In the genomic region with DNA sequence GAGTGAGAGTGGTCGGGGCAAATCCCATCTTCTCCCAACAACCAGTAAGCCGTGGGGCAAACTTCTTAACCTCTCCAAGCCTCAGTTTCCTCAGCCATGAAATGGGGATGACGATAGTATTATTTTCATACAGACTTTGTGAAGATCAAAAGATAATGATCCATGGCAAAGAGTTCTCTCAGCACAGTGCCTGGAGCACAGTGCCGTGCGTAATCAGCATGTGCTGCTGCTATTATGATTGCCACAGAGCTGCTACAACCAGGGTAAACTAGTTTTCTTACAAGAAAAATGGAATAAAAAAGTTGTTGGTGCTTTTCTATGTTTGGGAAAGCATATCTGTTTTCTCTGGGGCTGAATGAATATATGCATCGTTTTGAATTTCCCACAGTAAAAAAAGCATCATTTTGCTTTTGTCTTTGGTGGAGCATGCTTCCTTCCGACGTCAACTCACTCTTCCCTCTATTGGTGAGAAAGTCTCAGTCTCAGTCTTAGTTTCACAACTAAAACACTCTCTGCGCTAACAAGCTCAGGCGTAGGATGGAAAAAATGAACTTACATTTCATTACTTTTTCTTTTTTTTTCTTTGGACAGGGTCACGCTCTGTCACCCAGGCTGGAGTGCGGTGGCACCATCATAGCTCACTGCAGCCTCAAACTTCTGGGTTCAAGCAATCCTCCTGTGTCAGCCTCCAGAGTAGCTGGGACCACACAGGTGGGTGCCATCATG, we compare ENCODE assay signal across 9 cellular contexts. TPM values are rescaled to one million over a fixed set of nuclear protein-coding genes. Genes with fewer than 3 reads are reported as not detected.
DNase-seq lines count a peak whose midpoint lies in the region; ATAC-seq and TF ChIP-seq lines count a peak whose summit lies in the region.
"Had no signal": no experiment of that assay in that cellular context is flagged by ENCODE, and none has a peak within 500 bp of the region (broad histone marks: within the 10 kb centered on the region; RNA-seq: fewer than 3 reads in every experiment).

No MANE protein-coding gene starts in this region.

- H3K36me3 Mint-ChIP-seq in activated T-cell treated with anti-CD3 and anti-CD28 coated beads, Interleukin-2, amount 50 U/mL, for 24 hours (ENCODE audit: low read depth): no peaks in the 10 kb centered on the region

- ATAC-seq in GM18868 (IDR thresholded peaks at IDR 0.05; ENCODE audit: unreplicated experiment): peak; percentile 46
- peak; percentile 44 for ATAC-seq in HG02970 (IDR thresholded peaks at IDR 0.05; ENCODE audit: low FRiP score, unreplicated experiment)
- no peak for ATAC-seq in HG03139 (IDR thresholded peaks at IDR 0.05; ENCODE audit: unreplicated experiment)

- peaks cover 30 to 97% (median 84%) of the 10 kb centered on the region in 10 experiments for H3K4me1 ChIP-seq in BLaER1 treated with 17β-estradiol and CSF1 and Interleukin-3, amounts not matched to agents 10 nM and 100 nM
- H3K4me1 ChIP-seq in SJCRH30 (peaks cover 22% of the 10 kb centered on the region), right atrium auricular region (peaks cover 0 to 22% of the 10 kb centered on the region in 2 donors)
- H3K4me1 ChIP-seq: Caco-2 had no signal

- H3K9ac ChIP-seq in BLaER1 treated with 17β-estradiol and CSF1 and Interleukin-3, amounts not matched to agents 10 nM and 100 nM: peak overlapping the region in 3 of 11 experiments; percentile 1 to 54 (median 53); a peak in 4 of 22 replicates

- peak; percentile 60 for DNase-seq in activated T-cell treated with anti-CD3 and anti-CD28 coated beads, Interleukin-2, amount 50 U/mL, for 24 hours
- DNase-seq in SJCRH30 (no peak), NCI-H1694 treated with DMSO at 0.1 percent for 48 hours (lab: John Stamatoyannopoulos, UW) (no peak), right atrium auricular region (ENCODE audit: low spot score) (no peak)
- DNase-seq: Caco-2 had no signal

- no peaks in the 10 kb centered on the region for H3K9me3 ChIP-seq in BLaER1 treated with 17β-estradiol and CSF1 and Interleukin-3, amounts not matched to agents 10 nM and 100 nM (replicated peaks in 1 of 11)
- H3K9me3 ChIP-seq in SJCRH30 (replicated peaks) (no peaks in the 10 kb centered on the region), right atrium auricular region (no peaks in the 10 kb centered on the region)
- H3K9me3 ChIP-seq: Caco-2 had no signal

- H3K4me3 Mint-ChIP-seq in activated T-cell treated with anti-CD3 and anti-CD28 coated beads, Interleukin-2, amount 50 U/mL, for 24 hours: peak overlapping the region; percentile 70

- peak overlapping the region; percentile 99 for H3K27ac Mint-ChIP-seq in activated T-cell treated with anti-CD3 and anti-CD28 coated beads, Interleukin-2, amount 50 U/mL, for 24 hours

- H3K4me2 ChIP-seq in BLaER1 treated with 17β-estradiol and CSF1 and Interleukin-3, amounts not matched to agents 10 nM and 100 nM: peak overlapping the region; percentile 31 to 76 (median 68)

- peaks cover 3% of the 10 kb centered on the region for H3K27me3 Mint-ChIP-seq in activated T-cell treated with anti-CD3 and anti-CD28 coated beads, Interleukin-2, amount 50 U/mL, for 24 hours

- peaks cover 0 to 3% (median 0%) of the 10 kb centered on the region in 11 experiments; a peak in 1 of 22 replicates for H4K20me1 ChIP-seq in BLaER1 treated with 17β-estradiol and CSF1 and Interleukin-3, amounts not matched to agents 10 nM and 100 nM

- no peaks in the 10 kb centered on the region for H3K36me3 ChIP-seq in BLaER1 treated with 17β-estradiol and CSF1 and Interleukin-3, amounts not matched to agents 10 nM and 100 nM
- H3K36me3 ChIP-seq in SJCRH30 (no peaks in the 10 kb centered on the region), right atrium auricular region (no peaks in the 10 kb centered on the region)

- H3K4me3 ChIP-seq in BLaER1 treated with 17β-estradiol and CSF1 and Interleukin-3, amounts not matched to agents 10 nM and 100 nM: 0 out of 20 replicates have a peak overlapping the region, but pooled peaks of 1 of the 10 experiments have one; percentile 13
- H3K4me3 ChIP-seq in SJCRH30 (no peak overlapping the region), right atrium auricular region (no peak overlapping the region)

- no peaks in the 10 kb centered on the region for H3K9me3 Mint-ChIP-seq in activated T-cell treated with anti-CD3 and anti-CD28 coated beads, Interleukin-2, amount 50 U/mL, for 24 hours

- peaks cover 0 to 14% (median 0%) of the 10 kb centered on the region in 11 experiments; a peak in 6 of 22 replicates for H3K27me3 ChIP-seq in BLaER1 treated with 17β-estradiol and CSF1 and Interleukin-3, amounts not matched to agents 10 nM and 100 nM
- H3K27me3 ChIP-seq in SJCRH30 (no peaks in the 10 kb centered on the region; the same call in none of the 2 replicates), right atrium auricular region (no peaks in the 10 kb centered on the region)

- TF ChIP-seq CTCF in right atrium auricular region (IDR thresholded peaks at IDR 0.05): no peak

- H3K4me1 Mint-ChIP-seq in activated T-cell treated with anti-CD3 and anti-CD28 coated beads, Interleukin-2, amount 50 U/mL, for 24 hours (ENCODE audit: low read depth): peaks cover 67% of the 10 kb centered on the region

- H3K27ac ChIP-seq in BLaER1 treated with 17β-estradiol and CSF1 and Interleukin-3, amounts not matched to agents 10 nM and 100 nM: peak overlapping the region in 6 of 11 experiments; percentile 54 to 75 (median 66); a peak in 12 of 22 replicates
- no peak overlapping the region for H3K27ac ChIP-seq in SJCRH30
- no peak overlapping the region for H3K27ac ChIP-seq in right atrium auricular region

RNA-seq across cellular contexts. Expression of gene CDK5R1, which starts 37.2 kb away (rescaled TPM):
- total RNA-seq in SJCRH30 (2014; rRNA removed; shearing (Covaris generic)): 3.6 and 4.7 TPM in 2 replicates
- total RNA-seq in right atrium auricular region: 1 to 10 TPM in 1 of 2 donors, under 1 TPM in 1; 0.75 to 1.0 TPM

Comparison
In these comparisons a context has a peak if more than half of its experiments do, and no peak if none do; other contexts are left out.
1. H3K27ac ChIP-seq: peak in BLaER1 treated with 17β-estradiol and CSF1 and Interleukin-3, amounts not matched to agents 10 nM and 100 nM (6 of 11); none in SJCRH30 (single experiment) and right atrium auricular region (0 of 2).